Comparison of ENCODE assay signal across 26 cellular contexts in the genomic region with DNA sequence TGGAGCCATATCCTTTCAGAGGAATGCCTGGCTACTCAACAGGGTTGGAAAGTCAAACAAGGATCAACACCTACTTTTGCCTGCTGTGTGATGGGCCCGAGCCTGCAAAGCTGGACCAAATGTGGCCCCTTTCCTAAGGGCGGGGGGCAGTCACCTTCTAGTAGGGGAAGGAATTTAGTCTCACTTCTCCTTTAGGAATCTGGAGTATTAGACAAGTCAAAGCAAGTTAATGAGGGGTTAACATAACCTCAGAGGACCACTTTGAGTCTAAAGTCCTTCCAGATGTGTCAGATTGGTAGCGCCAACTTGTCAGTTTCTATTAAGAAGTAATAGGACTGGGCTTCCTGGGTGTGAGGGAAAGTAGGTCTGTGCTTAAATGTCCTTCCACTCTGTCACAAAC. TPM values are rescaled to one million over a fixed set of nuclear protein-coding genes. Genes with fewer than 3 reads are reported as not detected.
DNase-seq lines count a peak whose midpoint lies in the region; ATAC-seq and TF ChIP-seq lines count a peak whose summit lies in the region.
"Had no signal": no experiment of that assay in that cellular context is flagged by ENCODE, and none has a peak within 500 bp of the region (broad histone marks: within the 10 kb centered on the region; RNA-seq: fewer than 3 reads in every experiment).

No MANE protein-coding gene starts in this region.

- H3K27ac Mint-ChIP-seq in osteocyte (ENCODE audit: unreplicated experiment) = peak overlapping the region; percentile 34
- H3K27ac Mint-ChIP-seq: H9 had no signal

- no TSS peak for BruUV-seq in PC-9 (replicated peaks; lab: Mats Ljungman, UMichigan)

- intact Hi-C loops in PC-9 (cut with micrococcal nuclease; ENCODE audit: unreplicated experiment) = no loop called here

- DNase-seq in PC-9 (no peak), osteocyte (ENCODE audit: extremely low spot score, unreplicated experiment) (no peak), UCSD-AML1 (lab: John Stamatoyannopoulos, UW; ENCODE audit: unreplicated experiment) (no peak), NCI-H226 (no peak)
- no peak for DNase-seq in stimulated activated CD4-positive, alpha-beta T cell treated with anti-CD3 and anti-CD28 coated beads, Interleukin-2, amount 100 ng/mL, for 24 hours
- DNase-seq: activated CD4-positive, alpha-beta T cell treated with anti-CD3 and anti-CD28 coated beads for 1 hour; activated CD8-positive, alpha-beta T cell treated with anti-CD3 and anti-CD28 coated beads for 36 hours; activated effector memory CD4-positive, alpha-beta T cell treated with anti-CD3 and anti-CD28 coated beads, Interleukin-2, amount 50 U/mL, for 16 hours; activated T-cell treated with anti-CD3 and anti-CD28 coated beads for 4 hours; brain microvascular endothelial cell; C1 segment of cervical spinal cord; effector memory CD4-positive, alpha-beta T cell; H9; NCI-H1048; NCI-H1694 treated with DMSO at 0.1 percent for 48 hours; NCI-H748 treated with DMSO at 0.1 percent for 48 hours; occipital lobe; SHP77 treated with DMSO at 0.1 percent for 48 hours; stimulated activated CD4-positive, alpha-beta T cell treated with anti-CD3 and anti-CD28 coated beads, Interleukin-4, amount 100 ng/mL, for 4 hours; stimulated activated naive CD4-positive, alpha-beta T cell treated with Interleukin-2 at 50 U/mL for 16 hours; tibial artery had no signal

- H3K79me2 ChIP-seq in PC-9 (ENCODE audit: low read depth) = peaks cover 91% of the 10 kb centered on the region

- H3K4me2 ChIP-seq in PC-9 = peak overlapping the region; percentile 76

- no peaks in the 10 kb centered on the region for H3K9me3 Mint-ChIP-seq in osteocyte (ENCODE audit: unreplicated experiment)
- H3K9me3 Mint-ChIP-seq: activated CD8-positive, alpha-beta T cell treated with anti-CD3 and anti-CD28 coated beads for 36 hours had no signal

- H3K9me3 ChIP-seq in PC-9 (ENCODE audit: insufficient read depth, low read depth) (no peaks in the 10 kb centered on the region), esophagus (ENCODE audit: control insufficient read depth in 2 of 2, insufficient read depth in 1 of 2, low read depth in 1 of 2, low read length in 1 of 2) (no peaks in the 10 kb centered on the region)
- H3K9me3 ChIP-seq: esophagus muscularis mucosa, tibial artery had no signal

- H3K36me3 ChIP-seq in PC-9 (ENCODE audit: low read depth) (0 out of 2 replicates have a peak, but pooled peaks cover 10% of the 10 kb centered on the region), esophagus (ENCODE audit: control insufficient read depth in 2 of 2, insufficient read depth in 2 of 2, low read length in 1 of 2) (no peaks in the 10 kb centered on the region)
- H3K36me3 ChIP-seq: brain microvascular endothelial cell, tibial artery had no signal

- no peaks in the 10 kb centered on the region for H3K27me3 Mint-ChIP-seq in osteocyte (ENCODE audit: unreplicated experiment)
- H3K27me3 Mint-ChIP-seq: activated CD8-positive, alpha-beta T cell treated with anti-CD3 and anti-CD28 coated beads for 36 hours had no signal

- H4K20me1 ChIP-seq in PC-9 (ENCODE audit: insufficient read depth) = peaks cover 12% of the 10 kb centered on the region

- peaks cover 31% of the 10 kb centered on the region for H3K4me1 Mint-ChIP-seq in osteocyte (ENCODE audit: unreplicated experiment)

- H3K36me3 Mint-ChIP-seq in osteocyte (ENCODE audit: unreplicated experiment) = peaks cover 12% of the 10 kb centered on the region

- TF ChIP-seq CTCF in C4-2B (conservative IDR thresholded peaks at IDR 0.05) (no peak), PC-9 (conservative IDR thresholded peaks at IDR 0.05) (no peak), osteocyte (IDR thresholded peaks at IDR 0.05) (no peak)

- CTCF ChIA-PET in PC-9 (lab: Charles Lee) = interaction anchor here (1.2 kb wide), 1 partner anchor 67 kb away, joined by 3 read pairs; no protein-coding TSS in a partner anchor

- H3K4me3 ChIP-seq in PC-9 (peak overlapping the region; percentile 31; the same call in 1 of the 2 replicates), esophagus (ENCODE audit: low read depth in 1 of 2, low read length in 2 of 2) (no peak overlapping the region)
- H3K4me3 ChIP-seq: esophagus muscularis mucosa, tibial artery had no signal

- no peak for ATAC-seq in GM21360 (IDR thresholded peaks at IDR 0.05; ENCODE audit: unreplicated experiment)
- ATAC-seq: activated CD8-positive, alpha-beta T cell treated with anti-CD3 and anti-CD28 coated beads for 36 hours had no signal

- 69 to 79% methylated on average over 3 of the region's 3 CpGs for WGBS in esophagus, 2 donors

- POLR2A ChIA-PET in PC-9 (lab: Charles Lee; ENCODE audit: unreplicated experiment) = interaction anchor here (0.8 kb wide), 1 partner anchor 173 kb away, joined by 6 read pairs; no protein-coding TSS in a partner anchor

- no peak overlapping the region for H3K4me3 Mint-ChIP-seq in osteocyte (ENCODE audit: unreplicated experiment)
- H3K4me3 Mint-ChIP-seq: activated CD8-positive, alpha-beta T cell treated with anti-CD3 and anti-CD28 coated beads for 36 hours; H9 had no signal

- no peaks in the 10 kb centered on the region for H3K9me2 ChIP-seq in PC-9 (ENCODE audit: insufficient read depth)

- no peak overlapping the region for H2AFZ ChIP-seq in PC-9

- H3K4me1 ChIP-seq in PC-9 (replicated peaks; ENCODE audit: insufficient read depth) (peaks cover 72% of the 10 kb centered on the region), esophagus (ENCODE audit: control insufficient read depth in 2 of 2, insufficient read depth in 2 of 2, low read length in 1 of 2) (peaks cover 0 to 8% of the 10 kb centered on the region in 2 donors)

- no peaks in the 10 kb centered on the region for H3K27me3 ChIP-seq in PC-9 (ENCODE audit: insufficient read depth, low read depth)
- H3K27me3 ChIP-seq in esophagus (ENCODE audit: control insufficient read depth in 1 of 2, insufficient read depth in 2 of 2, low read length in 2 of 2) = no peaks in the 10 kb centered on the region
- H3K27me3 ChIP-seq: brain microvascular endothelial cell, esophagus muscularis mucosa, tibial artery had no signal

- H3K27ac ChIP-seq in C4-2B = peak overlapping the region; percentile 43
- peak overlapping the region; percentile 80 for H3K27ac ChIP-seq in PC-9
- H3K27ac ChIP-seq in esophagus (ENCODE audit: low read depth in 2 of 2, low read length in 1 of 2) = peak overlapping the region; percentile 72 to 83
- H3K27ac ChIP-seq: brain microvascular endothelial cell, esophagus muscularis mucosa had no signal

- H3F3A ChIP-seq in PC-9 (ENCODE audit: insufficient read depth, low read depth) = peaks cover 48% of the 10 kb centered on the region

RNA-seq across cellular contexts. Expression of a gene that starts 6.8 kb away (rescaled TPM):
- total RNA-seq in PC-9 (2021) (56.2 and 58.0 TPM in 2 replicates), osteocyte (36.7 and 39.8 TPM in 2 replicates)
- polyA plus RNA-seq in esophagus = 10 to 100 TPM; 23.5 to 38.7 TPM

RNA-seq across cellular contexts. Expression of a gene that starts 6.8 kb away (rescaled TPM):
- total RNA-seq in PC-9 (2021) (107 and 118 TPM in 2 replicates), osteocyte (90.3 and 96.6 TPM in 2 replicates)
- 10 to 100 TPM; 26.0 to 50.1 TPM for polyA plus RNA-seq in esophagus

RNA-seq across cellular contexts. Expression of a gene that starts 43.3 kb away (rescaled TPM):
- not detected in 2 replicates for total RNA-seq in PC-9 (2021)
- polyA plus RNA-seq in esophagus = 10 to 100 TPM in 1 of 2 donors, 1 to 10 TPM in 1; 7.5 to 12.6 TPM
- 166 and 181 TPM in 2 replicates for total RNA-seq in osteocyte
- total RNA-seq: activated CD8-positive, alpha-beta T cell treated with anti-CD3 and anti-CD28 coated beads for 36 hours; H9; kidney epithelial cell had no signal

Comparison
In these comparisons a context has a peak if more than half of its experiments do, and no peak if none do; other contexts are left out.
1. RNA of a gene that starts 43.3 kb away (total RNA-seq): 166 to 181 TPM in osteocyte; not detected in PC-9; every median in the first group is over 100 times any median in the second.
2. Peak in every context shown above with its lines, with median percentiles within 50 percentile points of each other: H3K27ac ChIP-seq.